Comparison of ENCODE assay signal across 8 cellular contexts in genomic region chr5:53738105-53738504, GRCh38.
"Had no signal": no experiment of that assay in that cellular context is flagged by ENCODE, and none has a peak within 500 bp of the region (broad histone marks: within the 10 kb centered on the region; RNA-seq: fewer than 3 reads in every experiment).

No MANE protein-coding gene starts in this region.

- H2AFZ ChIP-seq: GM23248 had no signal

- H3K36me3 ChIP-seq: HAP-1 had no signal

- ATAC-seq: HCT116 had no signal

- H3K9me3 ChIP-seq: HAP-1 had no signal

- H3K27ac ChIP-seq: GM23248, HL-60 had no signal

- DNase-seq: GM23248, GOT3, H7, HFFc6, KG1 had no signal

- H3K4me1 ChIP-seq: HAP-1 had no signal

- H3K9ac ChIP-seq: GM23248 had no signal

- H3K4me3 ChIP-seq: GM23248, HAP-1 had no signal
